In the genomic region with DNA sequence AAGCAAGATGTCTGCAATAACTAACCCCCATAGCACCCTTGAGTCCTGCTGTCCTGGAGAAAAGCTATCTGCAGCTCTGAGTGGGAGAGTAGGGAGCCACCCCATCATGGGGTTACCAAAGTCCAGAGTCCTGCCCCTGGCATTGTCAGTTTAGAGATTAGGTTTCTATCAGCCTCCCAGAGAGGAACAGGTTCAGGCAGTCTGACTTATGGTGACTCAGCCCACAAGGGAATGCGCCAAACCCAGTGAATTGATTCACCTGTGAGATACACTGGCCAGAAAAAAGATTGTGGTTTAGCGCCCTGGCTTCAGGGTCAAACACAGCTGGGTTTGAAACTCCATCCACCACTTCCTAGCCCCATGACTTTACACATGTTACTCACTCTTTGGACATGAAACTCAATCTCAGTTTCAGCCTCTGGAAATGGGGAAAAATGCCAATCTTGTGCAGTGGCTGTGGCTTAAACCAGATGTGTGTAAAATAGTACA, we compare ENCODE assay signal across 9 cellular contexts.
A peak's percentile ranks its signal among the peaks of the same experiment; 100 is the strongest.
DNase-seq lines count a peak whose midpoint lies in the region; ATAC-seq and TF ChIP-seq lines count a peak whose summit lies in the region.
"Had no signal": no experiment of that assay in that cellular context is flagged by ENCODE, and none has a peak within 500 bp of the region (broad histone marks: within the 10 kb centered on the region; RNA-seq: fewer than 3 reads in every experiment).

No MANE protein-coding gene starts in this region.

- DNase-seq in NCI-H146 (lab: John Stamatoyannopoulos, UW) (peak; percentile 38), NCI-H146 treated with DMSO at 0.1 percent for 48 hours (lab: John Stamatoyannopoulos, UW; ENCODE audit: unreplicated experiment) (no peak), HCEC 1CT (peak; percentile 97), OCI-LY7 (ENCODE audit: low spot score) (peak; percentile 52), fibroblast of mammary gland (ENCODE audit: low read depth) (peak; percentile 99), SK-N-DZ (ENCODE audit: low spot score) (no peak), HEK293T (ENCODE audit: extremely low spot score) (no peak)
- DNase-seq in stimulated activated naive CD8-positive, alpha-beta T cell treated with anti-CD3 and anti-CD28 coated beads, Interleukin-15, amount 100 ng/mL, for 72 hours, result peak in 1 of 2 donors; percentile 36
- DNase-seq: CD4-positive, CD25-positive, alpha-beta regulatory T cell had no signal

- H3K27ac Mint-ChIP-seq in stimulated activated naive CD8-positive, alpha-beta T cell treated with anti-CD3 and anti-CD28 coated beads, Interleukin-15, amount 100 ng/mL, for 72 hours, result no peak overlapping the region

- H3K4me3 ChIP-seq in OCI-LY7 (ENCODE audit: low read depth, low read length, poor library complexity, severe bottlenecking) (no peak overlapping the region), fibroblast of mammary gland (ENCODE audit: control insufficient read depth, low read depth, low read length) (no peak overlapping the region)

- H3K9me3 ChIP-seq in OCI-LY7 (ENCODE audit: low read length), result no peaks in the 10 kb centered on the region

- H3K4me1 Mint-ChIP-seq in stimulated activated naive CD8-positive, alpha-beta T cell treated with anti-CD3 and anti-CD28 coated beads, Interleukin-15, amount 100 ng/mL, for 72 hours, result peaks cover 14% of the 10 kb centered on the region

- no TSS peak for BruUV-seq in OCI-LY7 (replicated peaks; lab: Mats Ljungman, UMichigan)

- peak overlapping the region; percentile 42 for H2AFZ ChIP-seq in OCI-LY7 (ENCODE audit: low read length)

- CTCF ChIA-PET in OCI-LY7 (lab: Charles Lee; ENCODE audit: unreplicated experiment), result interaction anchor here (0.6 kb wide), 1 partner anchor 478 kb away, joined by 3 read pairs; no protein-coding TSS in a partner anchor
- CTCF ChIA-PET in HEK293T (lab: Yijun Ruan, JAX), result no interaction called here

- H3K79me2 ChIP-seq in OCI-LY7 (ENCODE audit: insufficient read depth, low read depth, low read length), result no peaks in the 10 kb centered on the region

- no peaks in the 10 kb centered on the region for H3K9me3 Mint-ChIP-seq in stimulated activated naive CD8-positive, alpha-beta T cell treated with anti-CD3 and anti-CD28 coated beads, Interleukin-15, amount 100 ng/mL, for 72 hours
- H3K9me3 Mint-ChIP-seq: CD4-positive, CD25-positive, alpha-beta regulatory T cell had no signal

- peak overlapping the region; percentile 1 for H3K27ac ChIP-seq in OCI-LY7 (ENCODE audit: low read depth, low read length, poor library complexity, severe bottlenecking)

- peaks cover 54% of the 10 kb centered on the region for H3K4me1 ChIP-seq in OCI-LY7 (ENCODE audit: insufficient read depth, low read length, poor library complexity, severe bottlenecking)

- POLR2A ChIA-PET in OCI-LY7 (lab: Charles Lee) (interaction anchor here (0.5 to 2.5 kb wide), 3 partner anchors 13 to 246 kb away, joined by 3 to 6 read pairs (median 6); no protein-coding TSS in a partner anchor), HEK293T (lab: Yijun Ruan, JAX) (no interaction called here)

- H3K27me3 Mint-ChIP-seq in stimulated activated naive CD8-positive, alpha-beta T cell treated with anti-CD3 and anti-CD28 coated beads, Interleukin-15, amount 100 ng/mL, for 72 hours, result peaks cover 67% of the 10 kb centered on the region

- ATAC-seq in stimulated activated naive CD8-positive, alpha-beta T cell treated with anti-CD3 and anti-CD28 coated beads, Interleukin-15, amount 100 ng/mL, for 72 hours, result peak; percentile 58

- intact Hi-C loops in OCI-LY7 (cut with micrococcal nuclease; ENCODE audit: unreplicated experiment), result no loop called here

- H3K36me3 ChIP-seq in OCI-LY7 (ENCODE audit: insufficient read depth, low read length), result no peaks in the 10 kb centered on the region

- H3K4me2 ChIP-seq in OCI-LY7 (ENCODE audit: low read length), result peak overlapping the region; percentile 15; the same call in 1 of the 2 replicates

- no peak overlapping the region for H3K4me3 Mint-ChIP-seq in stimulated activated naive CD8-positive, alpha-beta T cell treated with anti-CD3 and anti-CD28 coated beads, Interleukin-15, amount 100 ng/mL, for 72 hours
- H3K4me3 Mint-ChIP-seq: CD4-positive, CD25-positive, alpha-beta regulatory T cell had no signal

- no peak for TF ChIP-seq CTCF in OCI-LY7 (conservative IDR thresholded peaks at IDR 0.05; ENCODE audit: low read length)
- TF ChIP-seq CTCF in fibroblast of mammary gland (conservative IDR thresholded peaks at IDR 0.05; ENCODE audit: control insufficient read depth, insufficient read depth, low read depth, low read length), result no peak

- H4K20me1 ChIP-seq in OCI-LY7 (ENCODE audit: insufficient read depth, low read length), result no peaks in the 10 kb centered on the region

- H3K9me2 ChIP-seq in OCI-LY7 (ENCODE audit: insufficient read depth, low read length), result no peaks in the 10 kb centered on the region

TF ChIP-seq in HEK293T, 16 proteins besides CTCF, POLR2A, EP300 and RAD21:
- TF ChIP-seq ELF4 (IDR thresholded peaks at IDR 0.05) (no peak), HDGF (IDR thresholded peaks at IDR 0.05; ENCODE audit: borderline replicate concordance) (no peak), SP1 (IDR thresholded peaks at IDR 0.05) (no peak), TARDBP (IDR thresholded peaks at IDR 0.05) (no peak), FOXM1 (IDR thresholded peaks at IDR 0.05; ENCODE audit: borderline replicate concordance) (no peak), L3MBTL2 (conservative IDR thresholded peaks at IDR 0.05) (no peak), FOXA1 (IDR thresholded peaks at IDR 0.05) (no peak), ARNT (IDR thresholded peaks at IDR 0.05) (no peak), FOXK2 (IDR thresholded peaks at IDR 0.05) (no peak), ZNF384 (IDR thresholded peaks at IDR 0.05) (no peak), LEF1 (IDR thresholded peaks at IDR 0.05; ENCODE audit: borderline replicate concordance) (no peak), NFRKB (IDR thresholded peaks at IDR 0.05) (no peak), BHLHE40 (IDR thresholded peaks at IDR 0.05; ENCODE audit: borderline replicate concordance) (no peak), CTBP1 (IDR thresholded peaks at IDR 0.05; ENCODE audit: borderline replicate concordance) (no peak), PKNOX1 (IDR thresholded peaks at IDR 0.05) (no peak), SUZ12 (IDR thresholded peaks at IDR 0.05) (no peak)

Comparison
In these comparisons a context has a peak if more than half of its experiments do, and no peak if none do; other contexts are left out.
1. DNase-seq: peak in NCI-H146 (single experiment), HCEC 1CT (single experiment), OCI-LY7 (single experiment) and fibroblast of mammary gland (single experiment); none in NCI-H146 treated with DMSO at 0.1 percent for 48 hours (single experiment), SK-N-DZ (single experiment) and HEK293T (single experiment).